ENCODE assay signal across 1 cellular context in the genomic region with DNA sequence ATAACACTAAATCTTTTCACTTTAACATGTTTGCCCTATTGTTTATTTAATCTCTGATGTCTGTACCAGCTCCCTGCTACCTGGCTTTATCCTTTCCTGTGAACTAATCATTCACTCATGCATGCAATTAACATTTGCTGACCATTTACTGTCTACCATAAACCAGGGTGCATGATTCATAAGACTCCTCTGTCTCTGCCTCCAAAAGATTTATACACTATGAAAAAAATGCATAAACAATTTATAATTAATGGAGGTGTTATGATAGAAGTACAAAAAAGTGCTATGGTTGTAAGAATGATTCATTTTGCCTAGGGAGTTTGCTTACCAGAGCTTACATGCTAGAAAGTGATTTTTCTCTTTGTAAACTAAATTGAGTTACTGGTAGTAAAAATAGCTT.
TF ChIP-seq lines count a peak whose summit lies in the region.

No MANE protein-coding gene starts in this region.

TF ChIP-seq in IMR-90, 13 proteins besides CTCF, POLR2A, EP300 and RAD21 (continued from another document):
- TF ChIP-seq, protein P1, sequence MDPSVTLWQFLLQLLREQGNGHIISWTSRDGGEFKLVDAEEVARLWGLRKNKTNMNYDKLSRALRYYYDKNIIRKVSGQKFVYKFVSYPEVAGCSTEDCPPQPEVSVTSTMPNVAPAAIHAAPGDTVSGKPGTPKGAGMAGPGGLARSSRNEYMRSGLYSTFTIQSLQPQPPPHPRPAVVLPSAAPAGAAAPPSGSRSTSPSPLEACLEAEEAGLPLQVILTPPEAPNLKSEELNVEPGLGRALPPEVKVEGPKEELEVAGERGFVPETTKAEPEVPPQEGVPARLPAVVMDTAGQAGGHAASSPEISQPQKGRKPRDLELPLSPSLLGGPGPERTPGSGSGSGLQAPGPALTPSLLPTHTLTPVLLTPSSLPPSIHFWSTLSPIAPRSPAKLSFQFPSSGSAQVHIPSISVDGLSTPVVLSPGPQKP (IDR thresholded peaks at IDR 0.05; ENCODE audit: borderline replicate concordance, low read depth, low read length) = no peak
- no peak for TF ChIP-seq FOS (IDR thresholded peaks at IDR 0.05; ENCODE audit: low read depth, low read length)
- no peak for TF ChIP-seq CHD1 (IDR thresholded peaks at IDR 0.05; ENCODE audit: low read depth, low read length)
